In genomic region chr16:74998481-74999207, GRCh38 we compare ENCODE assay signal across 1 cellular context.
A peak's percentile ranks its signal among the peaks of the same experiment; 100 is the strongest.
TF ChIP-seq lines count a peak whose summit lies in the region.

Gene ZNRF1 (plus strand): TSS chr16:74999024. CDS start chr16:74999672, 648 bp downstream.

TF ChIP-seq in K562, 482 proteins besides CTCF, POLR2A, EP300 and RAD21 (continued from another document and continues in another):
- TF ChIP-seq GTF2F1 (IDR thresholded peaks at IDR 0.05; ENCODE audit: low read depth, low read length) (no peak), HDAC6 (IDR thresholded peaks at IDR 0.05; ENCODE audit: low read depth, low read length) (no peak), ZNF395 (CRISPR knock-in tag; IDR thresholded peaks at IDR 0.05) (peak; percentile 73), ZNF655 (CRISPR knock-in tag; IDR thresholded peaks at IDR 0.05) (no peak), ARHGAP35 (IDR thresholded peaks at IDR 0.05; ENCODE audit: partially characterized antibody) (no peak), TCFL5 (CRISPR knock-in tag; conservative IDR thresholded peaks at IDR 0.05) (no peak), FOSL1 (tag; conservative IDR thresholded peaks at IDR 0.05) (0 out of 2 replicates have a peak, but pooled peaks have one; percentile 29), DEAF1 (CRISPR knock-in tag; IDR thresholded peaks at IDR 0.05) (peak; percentile 84), KDM1A (IDR thresholded peaks at IDR 0.05) (peak in 1 of 2 experiments; percentile 94; a peak in 2 of 4 replicates), ZBTB2 (IDR thresholded peaks at IDR 0.05) (peak; percentile 58; the same call in 1 of the 2 replicates), EP400 (IDR thresholded peaks at IDR 0.05) (peak; percentile 63), YY1 (IDR thresholded peaks at IDR 0.05; ENCODE audit: borderline replicate concordance in 1 of 3, control insufficient read depth in 1 of 3, extremely low read depth in 1 of 3, insufficient read depth in 3 of 3, insufficient read length in 1 of 3, insufficient replicate concordance in 2 of 3, low read depth in 1 of 3, low read length in 2 of 3) (peak in 2 of 3 experiments; percentile 58 to 77), NKRF (IDR thresholded peaks at IDR 0.05; ENCODE audit: borderline replicate concordance) (no peak), ARNT (IDR thresholded peaks at IDR 0.05) (peak in 1 of 2 experiments; percentile 53; a peak in 1 of 4 replicates), CAMTA2 (CRISPR knock-in tag; conservative IDR thresholded peaks at IDR 0.05) (no peak), HNRNPK (IDR thresholded peaks at IDR 0.05; ENCODE audit: low read depth, low read length, poor library complexity, severe bottlenecking) (no peak), ZNF639 (CRISPR knock-in tag; conservative IDR thresholded peaks at IDR 0.05 in 1 of 2, IDR thresholded peaks at IDR 0.05 in 1 of 2) (peak in 1 of 2 experiments; percentile 83; a peak in 2 of 4 replicates), SRSF1 (IDR thresholded peaks at IDR 0.05; ENCODE audit: low read depth, low read length) (no peak), MAZ (CRISPR knock-in tag; conservative IDR thresholded peaks at IDR 0.05 in 1 of 2, IDR thresholded peaks at IDR 0.05 in 1 of 2) (peak; percentile 62 to 63; a peak in 3 of 4 replicates), ZNF699 (CRISPR knock-in tag; IDR thresholded peaks at IDR 0.05; ENCODE audit: insufficient replicate concordance) (no peak), CCNT2 (IDR thresholded peaks at IDR 0.05; ENCODE audit: borderline replicate concordance, extremely low read depth, insufficient read length, low read depth, low read length) (peak; percentile 32), GATAD2B (IDR thresholded peaks at IDR 0.05; ENCODE audit: borderline replicate concordance) (peak; percentile 75; the same call in 1 of the 2 replicates), FIP1L1 (IDR thresholded peaks at IDR 0.05; ENCODE audit: low read depth, low read length, poor library complexity, severe bottlenecking) (no peak), FOXA1 (IDR thresholded peaks at IDR 0.05; ENCODE audit: borderline replicate concordance) (no peak), AFF4 (CRISPR knock-in tag; IDR thresholded peaks at IDR 0.05) (peak; percentile 45; the same call in 1 of the 2 replicates), ZNF589 (CRISPR knock-in tag; IDR thresholded peaks at IDR 0.05; ENCODE audit: low read depth) (peak; percentile 67; the same call in 1 of the 2 replicates), NFE2L1 (tag; IDR thresholded peaks at IDR 0.05; ENCODE audit: borderline replicate concordance, low read depth) (no peak), ZNF609 (CRISPR knock-in tag; IDR thresholded peaks at IDR 0.05; ENCODE audit: borderline replicate concordance) (no peak), TEAD1 (CRISPR knock-in tag; IDR thresholded peaks at IDR 0.05) (no peak), C11orf30 (IDR thresholded peaks at IDR 0.05; ENCODE audit: low read depth) (no peak), ZBTB7A (IDR thresholded peaks at IDR 0.05; ENCODE audit: borderline replicate concordance, control insufficient read depth, low read depth, low read length) (peak; percentile 89), ZNF444 (CRISPR knock-in tag; IDR thresholded peaks at IDR 0.05) (peak; percentile 97), ZNF175 (CRISPR knock-in tag; IDR thresholded peaks at IDR 0.05; ENCODE audit: low read depth) (no peak), GABPB1 (CRISPR knock-in tag; IDR thresholded peaks at IDR 0.05) (peak; percentile 50), E2F6 (IDR thresholded peaks at IDR 0.05; ENCODE audit: borderline replicate concordance in 1 of 2, extremely low read depth in 1 of 2, insufficient read depth in 1 of 2, insufficient read length in 1 of 2, low read depth in 1 of 2, low read length in 1 of 2, poor library complexity in 1 of 2, severe bottlenecking in 1 of 2) (no peak), NCOA1 (IDR thresholded peaks at IDR 0.05; ENCODE audit: low read depth) (no peak), STAG1 (CRISPR knock-in tag; IDR thresholded peaks at IDR 0.05; ENCODE audit: borderline replicate concordance) (0 out of 2 replicates have a peak, but pooled peaks have one; percentile 42), RB1 (IDR thresholded peaks at IDR 0.05; ENCODE audit: low read depth) (peak; percentile 75; the same call in 1 of the 2 replicates), RFX1 (IDR thresholded peaks at IDR 0.05) (no peak), TCF7 (IDR thresholded peaks at IDR 0.05; ENCODE audit: borderline replicate concordance) (0 out of 2 replicates have a peak, but pooled peaks have one; percentile 48), RCOR1 (IDR thresholded peaks at IDR 0.05; ENCODE audit: borderline replicate concordance in 1 of 2, low read depth in 2 of 2, low read length in 2 of 2) (peak in 1 of 2 experiments; percentile 15; a peak in 1 of 4 replicates), NBN (IDR thresholded peaks at IDR 0.05; ENCODE audit: low read depth) (peak; percentile 40; the same call in 1 of the 2 replicates)
